Comparison of ENCODE assay signal across 12 cellular contexts in genomic region chr2:12325806-12326205, GRCh38.
A peak's percentile ranks its signal among the peaks of the same experiment; 100 is the strongest.
DNase-seq lines count a peak whose midpoint lies in the region; ATAC-seq and TF ChIP-seq lines count a peak whose summit lies in the region.
"Had no signal": no experiment of that assay in that cellular context is flagged by ENCODE, and none has a peak within 500 bp of the region (broad histone marks: within the 10 kb centered on the region; RNA-seq: fewer than 3 reads in every experiment).

No MANE protein-coding gene starts in this region.

- no peaks in the 10 kb centered on the region for H3K27me3 ChIP-seq in SK-N-SH (ENCODE audit: insufficient read depth)
- no peaks in the 10 kb centered on the region for H3K27me3 ChIP-seq in fibroblast of lung (ENCODE audit: control insufficient read depth, insufficient read depth, low read length)
- H3K27me3 ChIP-seq in esophagus muscularis mucosa: no peaks in the 10 kb centered on the region

- TF ChIP-seq CTCF in SK-N-SH (IDR thresholded peaks at IDR 0.05) (no peak), fibroblast of lung (conservative IDR thresholded peaks at IDR 0.05 in 1 of 2, IDR thresholded peaks at IDR 0.05 in 1 of 2; ENCODE audit: low read depth in 1 of 2, low read length in 2 of 2) (no peak), esophagus muscularis mucosa (IDR thresholded peaks at IDR 0.05) (no peak)

- POLR2A ChIA-PET in SK-N-SH (lab: Yijun Ruan, JAX): no interaction called here

- H2AFZ ChIP-seq in SK-N-SH (ENCODE audit: low read depth): peak overlapping the region; percentile 69; the same call in 1 of the 2 replicates
- H2AFZ ChIP-seq in fibroblast of lung (ENCODE audit: low read length): no peak overlapping the region

- peaks cover 0 to 27% of the 10 kb centered on the region in 2 experiments; a peak in 2 of 4 replicates for H3K4me1 ChIP-seq in SK-N-SH (ENCODE audit: control insufficient read depth in 1 of 2, insufficient read depth in 2 of 2, low read depth in 1 of 2, low read length in 1 of 2)
- H3K4me1 ChIP-seq in fibroblast of lung (ENCODE audit: control insufficient read depth, extremely low read depth, insufficient read depth, low read length): peaks cover 8% of the 10 kb centered on the region
- H3K4me1 ChIP-seq in esophagus muscularis mucosa: peaks cover 4 to 8% (median 5%) of the 10 kb centered on the region in 4 donors

- no peaks in the 10 kb centered on the region for H3K9me2 ChIP-seq in SK-N-SH

- H4K20me1 ChIP-seq in SK-N-SH (ENCODE audit: insufficient read depth) (no peaks in the 10 kb centered on the region), fibroblast of lung (ENCODE audit: control insufficient read depth, extremely low read depth, insufficient read depth, low read length) (no peaks in the 10 kb centered on the region)

- CTCF ChIA-PET in SK-N-SH (lab: Yijun Ruan, JAX): interaction anchor here (0.7 kb wide), 1 partner anchor 9 kb away, joined by 3 read pairs; no protein-coding TSS in a partner anchor

- 46% methylated on average over 9 of the region's 9 CpGs for WGBS in SK-N-SH (ENCODE audit: low lambda C conversion rate)
- WGBS in esophagus muscularis mucosa: 90% methylated on average over 9 of the region's 9 CpGs

- H3K27ac ChIP-seq in SK-N-SH (ENCODE audit: low read depth in 2 of 2, low read length in 1 of 2): peak overlapping the region in 1 of 2 experiments; percentile 75; a peak in 2 of 4 replicates
- H3K27ac ChIP-seq in fibroblast of lung (ENCODE audit: insufficient read depth, low read length): no peak overlapping the region
- no peak overlapping the region for H3K27ac ChIP-seq in esophagus muscularis mucosa (replicated peaks in 1 of 4)

- H3K79me2 ChIP-seq in SK-N-SH (ENCODE audit: insufficient read depth) (no peaks in the 10 kb centered on the region), fibroblast of lung (ENCODE audit: control insufficient read depth, insufficient read depth, low read length) (no peaks in the 10 kb centered on the region)

- TF ChIP-seq POLR2A in esophagus muscularis mucosa (IDR thresholded peaks at IDR 0.05; ENCODE audit: low read depth): no peak

- DNase-seq in HT1080 (ENCODE audit: low read depth): peak; percentile 94
- no peak for DNase-seq in SK-N-SH
- peak; percentile 45 to 85 for DNase-seq in fibroblast of lung (ENCODE audit: low read depth in 2 of 2)
- peak; percentile 33 for DNase-seq in pulmonary artery endothelial cell (ENCODE audit: low read depth, low spot score)
- no peak for DNase-seq in esophagus muscularis mucosa (ENCODE audit: extremely low spot score)
- no peak for DNase-seq in NCI-H524 (lab: John Stamatoyannopoulos, UW)
- DNase-seq: activated T-cell treated with anti-CD3 and anti-CD28 coated beads, Interleukin-2, amount 50 U/mL, for 4 hours; cerebellar nuclear complex; KG1; NCI-H526 treated with DMSO at 0.1 percent for 48 hours had no signal

- peaks cover 16% of the 10 kb centered on the region for H3F3A ChIP-seq in SK-N-SH (replicated peaks; ENCODE audit: insufficient read depth)

- no peak for TF ChIP-seq RAD21 in SK-N-SH (IDR thresholded peaks at IDR 0.05; ENCODE audit: low read length)

- H3K4me3 ChIP-seq in SK-N-SH (ENCODE audit: low read depth in 2 of 2, low read length in 1 of 2) (no peak overlapping the region), fibroblast of lung (replicated peaks in 1 of 4; ENCODE audit: control extremely low read depth in 1 of 4, insufficient read depth in 1 of 4, low read depth in 3 of 4, low read length in 4 of 4) (no peak overlapping the region), esophagus muscularis mucosa (no peak overlapping the region)

- H3K4me2 ChIP-seq in SK-N-SH: peak overlapping the region; percentile 4; the same call in 1 of the 2 replicates
- H3K4me2 ChIP-seq in fibroblast of lung (ENCODE audit: extremely low read depth, insufficient read depth, low read length): no peak overlapping the region

- TF ChIP-seq EP300 in SK-N-SH (IDR thresholded peaks at IDR 0.05; ENCODE audit: borderline replicate concordance in 1 of 2, low read depth in 1 of 2, low read length in 1 of 2): peak in 1 of 2 experiments; percentile 89; a peak in 2 of 4 replicates
- TF ChIP-seq EP300 in esophagus muscularis mucosa (IDR thresholded peaks at IDR 0.05): no peak

- H3K36me3 ChIP-seq in SK-N-SH (replicated peaks in 1 of 2; ENCODE audit: control insufficient read depth in 1 of 2, insufficient read depth in 2 of 2, low read length in 1 of 2): no peaks in the 10 kb centered on the region
- H3K36me3 ChIP-seq in fibroblast of lung (ENCODE audit: control insufficient read depth, insufficient read depth, low read length): no peaks in the 10 kb centered on the region
- H3K36me3 ChIP-seq in esophagus muscularis mucosa: no peaks in the 10 kb centered on the region

- ATAC-seq in GM18907 (IDR thresholded peaks at IDR 0.05; ENCODE audit: unreplicated experiment) (no peak), HG03565 (IDR thresholded peaks at IDR 0.05; ENCODE audit: unreplicated experiment) (no peak)
- ATAC-seq: activated T-cell treated with anti-CD3 and anti-CD28 coated beads, Interleukin-2, amount 50 U/mL, for 4 hours had no signal

- H3K9me3 ChIP-seq in SK-N-SH: no peaks in the 10 kb centered on the region
- H3K9me3 ChIP-seq in fibroblast of lung (ENCODE audit: control insufficient read depth, insufficient read depth, low read depth, low read length): no peaks in the 10 kb centered on the region
- no peaks in the 10 kb centered on the region for H3K9me3 ChIP-seq in esophagus muscularis mucosa

- intact Hi-C loops in esophagus muscularis mucosa (cut with DNase I): no loop called here

- H3K9ac ChIP-seq in SK-N-SH (peak overlapping the region; percentile 30; the same call in 1 of the 2 replicates), fibroblast of lung (ENCODE audit: insufficient read depth, low read length) (no peak overlapping the region)

TF ChIP-seq in SK-N-SH, 30 proteins besides CTCF, POLR2A, EP300 and RAD21 (continues in another document):
- TF ChIP-seq, protein P1, sequence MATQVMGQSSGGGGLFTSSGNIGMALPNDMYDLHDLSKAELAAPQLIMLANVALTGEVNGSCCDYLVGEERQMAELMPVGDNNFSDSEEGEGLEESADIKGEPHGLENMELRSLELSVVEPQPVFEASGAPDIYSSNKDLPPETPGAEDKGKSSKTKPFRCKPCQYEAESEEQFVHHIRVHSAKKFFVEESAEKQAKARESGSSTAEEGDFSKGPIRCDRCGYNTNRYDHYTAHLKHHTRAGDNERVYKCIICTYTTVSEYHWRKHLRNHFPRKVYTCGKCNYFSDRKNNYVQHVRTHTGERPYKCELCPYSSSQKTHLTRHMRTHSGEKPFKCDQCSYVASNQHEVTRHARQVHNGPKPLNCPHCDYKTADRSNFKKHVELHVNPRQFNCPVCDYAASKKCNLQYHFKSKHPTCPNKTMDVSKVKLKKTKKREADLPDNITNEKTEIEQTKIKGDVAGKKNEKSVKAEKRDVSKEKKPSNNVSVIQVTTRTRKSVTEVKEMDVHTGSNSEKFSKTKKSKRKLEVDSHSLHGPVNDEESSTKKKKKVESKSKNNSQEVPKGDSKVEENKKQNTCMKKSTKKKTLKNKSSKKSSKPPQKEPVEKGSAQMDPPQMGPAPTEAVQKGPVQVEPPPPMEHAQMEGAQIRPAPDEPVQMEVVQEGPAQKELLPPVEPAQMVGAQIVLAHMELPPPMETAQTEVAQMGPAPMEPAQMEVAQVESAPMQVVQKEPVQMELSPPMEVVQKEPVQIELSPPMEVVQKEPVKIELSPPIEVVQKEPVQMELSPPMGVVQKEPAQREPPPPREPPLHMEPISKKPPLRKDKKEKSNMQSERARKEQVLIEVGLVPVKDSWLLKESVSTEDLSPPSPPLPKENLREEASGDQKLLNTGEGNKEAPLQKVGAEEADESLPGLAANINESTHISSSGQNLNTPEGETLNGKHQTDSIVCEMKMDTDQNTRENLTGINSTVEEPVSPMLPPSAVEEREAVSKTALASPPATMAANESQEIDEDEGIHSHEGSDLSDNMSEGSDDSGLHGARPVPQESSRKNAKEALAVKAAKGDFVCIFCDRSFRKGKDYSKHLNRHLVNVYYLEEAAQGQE (IDR thresholded peaks at IDR 0.05; ENCODE audit: low read depth, low read length): peak; percentile 56
- TF ChIP-seq JUND (IDR thresholded peaks at IDR 0.05) (peak; percentile 90), MEF2A (IDR thresholded peaks at IDR 0.05; ENCODE audit: borderline replicate concordance, low read depth) (no peak), USF1 (IDR thresholded peaks at IDR 0.05; ENCODE audit: borderline replicate concordance, low read depth) (no peak), MAX (IDR thresholded peaks at IDR 0.05; ENCODE audit: low read depth) (peak; percentile 94)
- TF ChIP-seq, protein P2, sequence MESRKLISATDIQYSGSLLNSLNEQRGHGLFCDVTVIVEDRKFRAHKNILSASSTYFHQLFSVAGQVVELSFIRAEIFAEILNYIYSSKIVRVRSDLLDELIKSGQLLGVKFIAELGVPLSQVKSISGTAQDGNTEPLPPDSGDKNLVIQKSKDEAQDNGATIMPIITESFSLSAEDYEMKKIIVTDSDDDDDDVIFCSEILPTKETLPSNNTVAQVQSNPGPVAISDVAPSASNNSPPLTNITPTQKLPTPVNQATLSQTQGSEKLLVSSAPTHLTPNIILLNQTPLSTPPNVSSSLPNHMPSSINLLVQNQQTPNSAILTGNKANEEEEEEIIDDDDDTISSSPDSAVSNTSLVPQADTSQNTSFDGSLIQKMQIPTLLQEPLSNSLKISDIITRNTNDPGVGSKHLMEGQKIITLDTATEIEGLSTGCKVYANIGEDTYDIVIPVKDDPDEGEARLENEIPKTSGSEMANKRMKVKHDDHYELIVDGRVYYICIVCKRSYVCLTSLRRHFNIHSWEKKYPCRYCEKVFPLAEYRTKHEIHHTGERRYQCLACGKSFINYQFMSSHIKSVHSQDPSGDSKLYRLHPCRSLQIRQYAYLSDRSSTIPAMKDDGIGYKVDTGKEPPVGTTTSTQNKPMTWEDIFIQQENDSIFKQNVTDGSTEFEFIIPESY (IDR thresholded peaks at IDR 0.05; ENCODE audit: borderline replicate concordance, low read depth): no peak

Comparison
In these comparisons a context has a peak if more than half of its experiments do, and no peak if none do; other contexts are left out.
1. DNase-seq: peak in HT1080 (single experiment), fibroblast of lung (2 of 2) and pulmonary artery endothelial cell (single experiment); none in SK-N-SH (single experiment), esophagus muscularis mucosa (single experiment) and NCI-H524 (0 of 2).